24 cellular contexts compared by ENCODE assay signal in genomic region chr1:182368369-182368768, GRCh38. TPM values are rescaled to one million over a fixed set of nuclear protein-coding genes. Genes with fewer than 3 reads are reported as not detected.
DNase-seq lines count a peak whose midpoint lies in the region; ATAC-seq, FAIRE-seq and TF ChIP-seq lines count a peak whose summit lies in the region.
"Had no signal": no experiment of that assay in that cellular context is flagged by ENCODE, and none has a peak within 500 bp of the region (broad histone marks: within the 10 kb centered on the region; RNA-seq: fewer than 3 reads in every experiment).

No MANE protein-coding gene starts in this region.

- no peaks in the 10 kb centered on the region for H3K36me3 ChIP-seq in K562 (ENCODE audit: control insufficient read depth, insufficient read depth, low read length)
- H3K36me3 ChIP-seq in CD4-positive, alpha-beta memory T cell (ENCODE audit: insufficient read depth, low read length): no peaks in the 10 kb centered on the region

- intact Hi-C loops in Right ventricle myocardium superior (cut with DNase I): no loop called here
- intact Hi-C loops in left cardiac atrium (cut with DNase I): no loop called here
- intact Hi-C loops in K562 (cut with micrococcal nuclease): no loop called here
- intact Hi-C loops in CD4-positive, alpha-beta memory T cell (cut with micrococcal nuclease): no loop called here

- no peak for TF ChIP-seq CTCF in K562 (IDR thresholded peaks at IDR 0.05 in 2 of 3, conservative IDR thresholded peaks at IDR 0.05 in 1 of 3; ENCODE audit: insufficient read depth in 2 of 3, low read depth in 1 of 3, low read length in 3 of 3)

- FAIRE-seq in K562 (lab: Jason Lieb, UNC): no peak
- FAIRE-seq: H54 had no signal

- peaks cover 3 to 8% of the 10 kb centered on the region in 2 experiments; a peak in 4 of 5 replicates for H3K4me1 ChIP-seq in K562 (replicated peaks in 1 of 2; ENCODE audit: control insufficient read depth in 2 of 2, insufficient read depth in 2 of 2, low read length in 2 of 2)
- no peaks in the 10 kb centered on the region for H3K4me1 ChIP-seq in CD4-positive, alpha-beta memory T cell (ENCODE audit: insufficient read depth, low read length)

- H3K4me2 ChIP-seq in K562 (ENCODE audit: insufficient read depth, low read length): peak overlapping the region; percentile 21; the same call in 1 of the 2 replicates

- H3K27ac Mint-ChIP-seq in CD4-positive, alpha-beta memory T cell: no peak overlapping the region
- H3K27ac Mint-ChIP-seq: HFFc6 had no signal

- H3K9me3 ChIP-seq in K562 (replicated peaks; ENCODE audit: control insufficient read depth, insufficient read depth, low read depth, low read length): no peaks in the 10 kb centered on the region
- H3K9me3 ChIP-seq in CD4-positive, alpha-beta memory T cell (ENCODE audit: control insufficient read depth in 1 of 2, low read length in 2 of 2): no peaks in the 10 kb centered on the region

- no peak overlapping the region; the same call in 2 of the 3 replicates for H3K27ac ChIP-seq in K562 (ENCODE audit: extremely low read depth, low read depth, low read length)
- H3K27ac ChIP-seq in CD4-positive, alpha-beta memory T cell (ENCODE audit: low read depth, low read length): no peak overlapping the region
- H3K27ac ChIP-seq: 22Rv1, C4-2B, HL-60, SK-N-MC had no signal

- no peaks in the 10 kb centered on the region for H3K36me3 Mint-ChIP-seq in CD4-positive, alpha-beta memory T cell

- H3K4me3 ChIP-seq in K562: no peak overlapping the region
- H3K4me3 ChIP-seq in CD4-positive, alpha-beta memory T cell (ENCODE audit: low read length in 2 of 2): no peak overlapping the region
- H3K4me3 ChIP-seq: SK-N-MC had no signal

- peak; percentile 18 for ATAC-seq in Right ventricle myocardium superior (ENCODE audit: poor library complexity)
- no peak for ATAC-seq in left cardiac atrium
- peak; percentile 35 for ATAC-seq in HG02885 (IDR thresholded peaks at IDR 0.05; ENCODE audit: poor library complexity, unreplicated experiment)
- peak; percentile 15; the same call in 1 of the 3 replicates for ATAC-seq in K562
- no peak for ATAC-seq in HG02588 (IDR thresholded peaks at IDR 0.05; ENCODE audit: unreplicated experiment)

- no peak for TF ChIP-seq EP300 in K562 (IDR thresholded peaks at IDR 0.05; ENCODE audit: low read length)

- POLR2A ChIA-PET in K562 (lab: Yijun Ruan, JAX): interaction anchor here (0.7 to 2.1 kb wide), 7 partner anchors 9 to 22 kb away, joined by 3 to 7 read pairs (median 4); no protein-coding TSS in a partner anchor
- POLR2A ChIA-PET in CD4-positive, alpha-beta memory T cell (lab: Charles Lee; ENCODE audit: partially characterized antibody): no interaction called here

- peaks cover 0 to 3% (median 0%) of the 10 kb centered on the region in 8 donors for H3K9me3 Mint-ChIP-seq in CD4-positive, alpha-beta memory T cell
- H3K9me3 Mint-ChIP-seq: HFFc6 had no signal

- H3K27me3 Mint-ChIP-seq in CD4-positive, alpha-beta memory T cell: peaks cover 0 to 7% of the 10 kb centered on the region in 2 donors

- no peaks in the 10 kb centered on the region for H3K4me1 Mint-ChIP-seq in CD4-positive, alpha-beta memory T cell

- no peaks in the 10 kb centered on the region for H3K9me1 ChIP-seq in K562 (ENCODE audit: control insufficient read depth, insufficient read depth, low read length)

- CTCF ChIA-PET in K562 (lab: Yijun Ruan, JAX; ENCODE audit: low intra/inter-chr PET ratio): no interaction called here
- CTCF ChIA-PET in CD4-positive, alpha-beta memory T cell (lab: Charles Lee; ENCODE audit: partially characterized antibody): no interaction called here

- H2AFZ ChIP-seq in K562 (ENCODE audit: low read depth, low read length): peak overlapping the region; percentile 85

- no peaks in the 10 kb centered on the region for H4K20me1 ChIP-seq in K562 (replicated peaks; ENCODE audit: control insufficient read depth, insufficient read depth, low read length)

- H3K4me3 Mint-ChIP-seq in CD4-positive, alpha-beta memory T cell: no peak overlapping the region
- H3K4me3 Mint-ChIP-seq: HFFc6 had no signal

- H3K27me3 ChIP-seq in K562 (ENCODE audit: control insufficient read depth in 2 of 2, insufficient read depth in 2 of 2, low read length in 2 of 2): no peaks in the 10 kb centered on the region
- no peaks in the 10 kb centered on the region for H3K27me3 ChIP-seq in CD4-positive, alpha-beta memory T cell (ENCODE audit: insufficient read depth, low read length)

- no TSS peak for BruUV-seq in K562 (replicated peaks; lab: Mats Ljungman, UMichigan)

- DNase-seq in Right ventricle myocardium superior: no peak
- DNase-seq in left cardiac atrium: no peak
- DNase-seq in K562 (ENCODE audit: extremely low read depth in 1 of 4, low spot score in 3 of 4): no peak
- DNase-seq in activated CD8-positive, alpha-beta memory T cell treated with anti-CD3 and anti-CD28 coated beads, Interleukin-2, amount 50 U/mL, for 48 hours: no peak
- no peak for DNase-seq in stimulated activated CD4-positive, alpha-beta T cell treated with anti-CD3 and anti-CD28 coated beads, Interleukin-4, amount 100 ng/mL, for 4 hours
- no peak for DNase-seq in CD4-positive, alpha-beta memory T cell
- DNase-seq: AML-193; DMS79; HFFc6; NCI-H1092 treated with DMSO at 0.1 percent for 48 hours; NCI-H2081; NCI-H2171 treated with DMSO at 0.1 percent for 48 hours; NK-92 treated with Interleukin-12 subunit alpha and Interleukin-12 subunit beta, amount 100 ng/mL, for 24 hours; OCI-M1; SHP77 had no signal

- H3K79me2 ChIP-seq in K562 (ENCODE audit: control insufficient read depth, insufficient read depth, low read length): no peaks in the 10 kb centered on the region

- 45% methylated on average over 4 of the region's 4 CpGs for WGBS in K562 (ENCODE audit: insufficient coverage, low coverage, missing lambda C conversion rate)

- no peak overlapping the region for H3K9ac ChIP-seq in K562 (ENCODE audit: insufficient read depth in 1 of 2, low read depth in 2 of 2, low read length in 2 of 2)

- in situ Hi-C loops in K562 (cut with MboI): no loop called here

- no peak for TF ChIP-seq RAD21 in K562 (CRISPR knock-in tag; conservative IDR thresholded peaks at IDR 0.05 in 1 of 2, IDR thresholded peaks at IDR 0.05 in 1 of 2)

- TF ChIP-seq POLR2A in K562 (conservative IDR thresholded peaks at IDR 0.05): no peak

TF ChIP-seq in K562, 482 proteins besides CTCF, POLR2A, EP300 and RAD21 (continues in another document):
- TF ChIP-seq ZNF134 (CRISPR knock-in tag; conservative IDR thresholded peaks at IDR 0.05): no peak
- no peak for TF ChIP-seq ZZZ3 (IDR thresholded peaks at IDR 0.05)

RNA-seq across cellular contexts. Expression of gene GLUL, which starts 23.2 kb away (rescaled TPM):
- total RNA-seq in Right ventricle myocardium superior: 384 TPM
- total RNA-seq in left cardiac atrium: 100 to 1,000 TPM; 462 to 760 TPM
- total RNA-seq in K562 (2011; cell fraction: chromatin; rRNA removed; ENCODE audit: low replicate concordance): 353 and 537 TPM in 2 replicates
- total RNA-seq in K562 (2011; cell fraction: nucleolus; rRNA removed): 306 and 377 TPM in 2 replicates
- 320 and 329 TPM in 2 replicates for total RNA-seq in K562 (2011; cell fraction: nucleoplasm; rRNA removed)
- total RNA-seq in K562 (2014; rRNA removed): 1,168 and 1,338 TPM in 2 replicates
- 978 and 1,172 TPM in 2 replicates for total RNA-seq in K562 (2014; rRNA removed; fragmentation: Illumina TruSeq; extraction: Trizol)
- total RNA-seq in K562 (2015; rRNA removed; fragmentation: Illumina TruSeq; extraction: Trizol): 1,097 and 1,128 TPM in 2 replicates
- total RNA-seq in K562 (2021): 1,495 and 1,708 TPM in 2 replicates
- 1,124 and 1,949 TPM in 2 replicates for polyA plus RNA-seq in K562 (2011; rRNA removed)
- polyA plus RNA-seq in K562 (2011; cell fraction: cytosol; rRNA removed): 1,419 and 1,471 TPM in 2 replicates
- 1,593 and 1,917 TPM in 2 replicates for polyA plus RNA-seq in K562 (2011; cell fraction: nucleus; rRNA removed)
- 978 and 1,541 TPM in 2 replicates for polyA plus RNA-seq in K562 (2012)
- 1,620 and 1,897 TPM in 2 replicates for polyA plus RNA-seq in K562 (2014; fragmentation: Illumina TruSeq; extraction: Trizol)
- 1,000 to 10,000 TPM; 3,526 to 4,222 TPM for polyA plus RNA-seq in K562 (2014; fragmentation: Nextera tagmentation; extraction: Ambion mirVana)
- polyA plus RNA-seq in K562 (2014; rRNA removed): 1,054 and 1,088 TPM in 2 replicates
- 1,787 and 2,204 TPM in 2 replicates for polyA minus RNA-seq in K562 (2011; rRNA and poly(A)+ RNA removed)
- 1,505 and 2,135 TPM in 2 replicates for polyA minus RNA-seq in K562 (2011; cell fraction: cytosol; rRNA and poly(A)+ RNA removed)
- 254 and 603 TPM in 2 replicates for polyA minus RNA-seq in K562 (2011; cell fraction: nucleus; rRNA and poly(A)+ RNA removed)
- total RNA-seq in CD4-positive, alpha-beta memory T cell: 10 to 100 TPM; 78.5 to 96.0 TPM
- polyA plus RNA-seq in CD4-positive, alpha-beta memory T cell: 10 to 100 TPM; 84.0 to 95.0 TPM

RNA-seq across cellular contexts. Expression of gene TEDDM1, which starts 32.1 kb away (rescaled TPM):
- total RNA-seq in Right ventricle myocardium superior: not detected
- total RNA-seq in left cardiac atrium: not detected
- not detected in 2 replicates for total RNA-seq in K562 (2011; cell fraction: chromatin; rRNA removed; ENCODE audit: low replicate concordance)
- total RNA-seq in K562 (2011; cell fraction: nucleolus; rRNA removed): not detected in 2 replicates
- not detected in 2 replicates for total RNA-seq in K562 (2011; cell fraction: nucleoplasm; rRNA removed)
- total RNA-seq in K562 (2014; rRNA removed): not detected in 2 replicates
- total RNA-seq in K562 (2014; rRNA removed; fragmentation: Illumina TruSeq; extraction: Trizol): not detected in 2 replicates
- not detected in 2 replicates for total RNA-seq in K562 (2015; rRNA removed; fragmentation: Illumina TruSeq; extraction: Trizol)
- total RNA-seq in K562 (2021): not detected in 2 replicates
- polyA plus RNA-seq in K562 (2011; rRNA removed): not detected in 2 replicates
- polyA plus RNA-seq in K562 (2011; cell fraction: cytosol; rRNA removed): not detected in 2 replicates
- not detected in 2 replicates for polyA plus RNA-seq in K562 (2011; cell fraction: nucleus; rRNA removed)
- polyA plus RNA-seq in K562 (2012): 0.10 TPM in 1 of 2 replicates, not detected in the other
- not detected in 2 replicates for polyA plus RNA-seq in K562 (2014; fragmentation: Illumina TruSeq; extraction: Trizol)
- not detected for polyA plus RNA-seq in K562 (2014; fragmentation: Nextera tagmentation; extraction: Ambion mirVana)
- polyA plus RNA-seq in K562 (2014; rRNA removed): not detected in 2 replicates
- not detected in 2 replicates for polyA minus RNA-seq in K562 (2011; rRNA and poly(A)+ RNA removed)
- polyA minus RNA-seq in K562 (2011; cell fraction: cytosol; rRNA and poly(A)+ RNA removed): not detected in 2 replicates
- polyA minus RNA-seq in K562 (2011; cell fraction: nucleus; rRNA and poly(A)+ RNA removed): not detected in 2 replicates
- total RNA-seq in CD4-positive, alpha-beta memory T cell: not detected
- not detected for polyA plus RNA-seq in CD4-positive, alpha-beta memory T cell
- total RNA-seq: HFFc6, HT1080, MCF 10A had no signal

Comparison
In these comparisons a context has a peak if more than half of its experiments do, and no peak if none do; other contexts are left out.
1. ATAC-seq: peak in Right ventricle myocardium superior (single experiment), HG02885 (single experiment) and K562 (single experiment); none in left cardiac atrium (0 of 2) and HG02588 (single experiment).